In genomic region chr11:115525600-115526006, GRCh38 we compare ENCODE assay signal across 24 cellular contexts.
"Had no signal": no experiment of that assay in that cellular context is flagged by ENCODE, and none has a peak within 500 bp of the region (broad histone marks: within the 10 kb centered on the region; RNA-seq: fewer than 3 reads in every experiment).

No MANE protein-coding gene starts in this region.

- H3K9me3 ChIP-seq: esophagus squamous epithelium, mucosa of descending colon, ovary, sigmoid colon, stomach, testis, tibial artery had no signal

- H3K4me1 ChIP-seq: sigmoid colon, stomach, testis, tibial artery had no signal

- ATAC-seq: left colon; mucosa of descending colon; natural killer cell treated with Interleukin-12 subunit alpha and Interleukin-12 subunit beta and Interleukin-15 and Interleukin-18, amount 100 ng/mL, for 72 hours; stimulated activated effector memory CD8-positive, alpha-beta T cell treated with anti-CD3 and anti-CD28 coated beads, Interleukin-12 subunit alpha, Interleukin-12 subunit beta, amount 100 ng/mL, for 72 hours had no signal

- H3K4me3 ChIP-seq: coronary artery, esophagus squamous epithelium, lung, mucosa of descending colon, ovary, sigmoid colon, stomach, testis, tibial artery had no signal

- H3K27me3 ChIP-seq: ovary, testis had no signal

- H3K36me3 ChIP-seq: esophagus squamous epithelium, ovary, sigmoid colon, stomach, tibial artery had no signal

- H3K27ac ChIP-seq: coronary artery, esophagus squamous epithelium, ovary, sigmoid colon, stomach, testis, tibial artery had no signal

- DNase-seq: dermis blood vessel endothelial cell; effector memory CD4-positive, alpha-beta T cell; erythroblast; esophagus squamous epithelium; foreskin melanocyte; hypothalamus; immature natural killer cell; islet precursor cell; kidney glomerular epithelial cell; left colon; mucosa of descending colon; naive B cell; ovary; sigmoid colon; stimulated activated CD4-positive, alpha-beta T cell treated with anti-CD3 and anti-CD28 coated beads, Interleukin-2, amount 100 ng/mL, for 24 hours; stimulated activated CD4-positive, alpha-beta T cell treated with anti-CD3 and anti-CD28 coated beads, Interleukin-4, amount 100 ng/mL, for 24 hours; stimulated activated naive CD4-positive, alpha-beta T cell treated with Interleukin-2 at 50 U/mL for 16 hours; stomach; testis; tibial artery had no signal
